ENCODE assay signal across 31 cellular contexts in genomic region chr19:30671622-30672051, GRCh38.
A peak's percentile ranks its signal among the peaks of the same experiment; 100 is the strongest.
DNase-seq lines count a peak whose midpoint lies in the region; TF ChIP-seq lines count a peak whose summit lies in the region.
"Had no signal": no experiment of that assay in that cellular context is flagged by ENCODE, and none has a peak within 500 bp of the region (broad histone marks: within the 10 kb centered on the region; RNA-seq: fewer than 3 reads in every experiment).

No MANE protein-coding gene starts in this region.

- 0 out of 2 replicates have a peak overlapping the region, but pooled peaks have one; percentile 4 for H3K27ac ChIP-seq in SK-N-MC
- H3K27ac ChIP-seq in left ventricle myocardium inferior (replicated peaks): peak overlapping the region; percentile 63
- H3K27ac ChIP-seq in stomach: no peak overlapping the region
- H3K27ac ChIP-seq: BLaER1 treated with 17β-estradiol and CSF1 and Interleukin-3, amounts not matched to agents 10 nM and 100 nM; cardiac muscle cell; colonic mucosa; epithelial cell of prostate; lower lobe of right lung; uterus; VCaP had no signal

- H3K9me3 Mint-ChIP-seq in progenitor cell of endocrine pancreas (ENCODE audit: low read depth): no peaks in the 10 kb centered on the region
- H3K9me3 Mint-ChIP-seq: activated naive CD4-positive, alpha-beta T cell treated with anti-CD3 and anti-CD28 coated beads, Interleukin-2, amount 50 U/mL, for 72 hours; nephron progenitor cell had no signal

- H3K4me1 ChIP-seq in left ventricle myocardium inferior: peaks cover 30% of the 10 kb centered on the region
- peaks cover 3 to 12% (median 6%) of the 10 kb centered on the region in 4 donors for H3K4me1 ChIP-seq in stomach
- H3K4me1 ChIP-seq: colonic mucosa, lower lobe of right lung, uterus had no signal

- no peak for TF ChIP-seq EP300 in stomach (IDR thresholded peaks at IDR 0.05)

- H3K36me3 Mint-ChIP-seq in progenitor cell of endocrine pancreas (ENCODE audit: insufficient read depth): no peaks in the 10 kb centered on the region
- H3K36me3 Mint-ChIP-seq: activated naive CD4-positive, alpha-beta T cell treated with anti-CD3 and anti-CD28 coated beads, Interleukin-2, amount 50 U/mL, for 72 hours had no signal

- H3K4me3 ChIP-seq in SK-N-MC: no peak overlapping the region
- H3K4me3 ChIP-seq in left ventricle myocardium inferior: no peak overlapping the region
- H3K4me3 ChIP-seq in stomach: no peak overlapping the region
- H3K4me3 ChIP-seq: BLaER1 treated with 17β-estradiol and CSF1 and Interleukin-3, amounts not matched to agents 10 nM and 100 nM; cardiac muscle cell; colonic mucosa; lower lobe of right lung; uterus had no signal

- no peaks in the 10 kb centered on the region for H3K4me1 Mint-ChIP-seq in progenitor cell of endocrine pancreas (ENCODE audit: low read depth)
- H3K4me1 Mint-ChIP-seq: activated CD4-positive, alpha-beta T cell treated with anti-CD3 and anti-CD28 coated beads for 36 hours had no signal

- peak; percentile 19 for DNase-seq in DMS79 (lab: John Stamatoyannopoulos, UW)
- DNase-seq in SK-N-MC (ENCODE audit: low read depth, low spot score): no peak
- peak; percentile 59 for DNase-seq in left ventricle myocardium inferior
- DNase-seq in stomach: peak; percentile 24
- no peak for DNase-seq in SIG-M5 treated with dmso at 0.1 percent for 504 hours (lab: John Stamatoyannopoulos, UW; ENCODE audit: unreplicated experiment)
- no peak for DNase-seq in progenitor cell of endocrine pancreas (ENCODE audit: low spot score, unreplicated experiment)
- DNase-seq in KG1 (lab: John Stamatoyannopoulos, UW): no peak
- DNase-seq: activated CD4-positive, alpha-beta T cell treated with anti-CD3 and anti-CD28 coated beads for 36 hours; activated CD8-positive, alpha-beta memory T cell treated with anti-CD3 and anti-CD28 coated beads for 24 hours; activated T-cell treated with anti-CD3 and anti-CD28 coated beads for 4 hours; colonic mucosa; DMS153; effector CD4-positive, alpha-beta T cell; H7; Karpas-422; lower lobe of right lung; NCI-H1417 treated with DMSO at 0.1 percent for 48 hours; NCI-H2029 treated with DMSO at 0.1 percent for 48 hours; NCI-H524; nephron progenitor cell; PC-3; SHP77; small intestine; stimulated activated naive CD4-positive, alpha-beta T cell treated with Interleukin-2 at 50 U/mL for 16 hours; T-helper 9 cell; uterus had no signal

- peaks cover 55% of the 10 kb centered on the region for H3K27me3 Mint-ChIP-seq in progenitor cell of endocrine pancreas

- no peak overlapping the region for H3K9ac ChIP-seq in SK-N-MC (ENCODE audit: insufficient read length)
- H3K9ac ChIP-seq: BLaER1 treated with 17β-estradiol and CSF1 and Interleukin-3, amounts not matched to agents 10 nM and 100 nM had no signal

- H3K36me3 ChIP-seq in SK-N-MC (ENCODE audit: insufficient read depth, low read length): no peaks in the 10 kb centered on the region
- no peaks in the 10 kb centered on the region for H3K36me3 ChIP-seq in left ventricle myocardium inferior
- H3K36me3 ChIP-seq in stomach: no peaks in the 10 kb centered on the region
- H3K36me3 ChIP-seq: BLaER1 treated with 17β-estradiol and CSF1 and Interleukin-3, amounts not matched to agents 10 nM and 100 nM; cardiac muscle cell; colonic mucosa; lower lobe of right lung; uterus had no signal

- H3K4me3 Mint-ChIP-seq in progenitor cell of endocrine pancreas (ENCODE audit: low read depth): no peak overlapping the region
- H3K4me3 Mint-ChIP-seq: activated CD4-positive, alpha-beta T cell treated with anti-CD3 and anti-CD28 coated beads for 36 hours; nephron progenitor cell had no signal

- TF ChIP-seq POLR2A in stomach (IDR thresholded peaks at IDR 0.05): no peak

- peaks cover 42% of the 10 kb centered on the region for H3K27me3 ChIP-seq in left ventricle myocardium inferior (ENCODE audit: low read depth)
- peaks cover 3 to 34% (median 14%) of the 10 kb centered on the region in 3 donors for H3K27me3 ChIP-seq in stomach
- H3K27me3 ChIP-seq: colonic mucosa, uterus had no signal

- TF ChIP-seq CTCF in left ventricle myocardium inferior (IDR thresholded peaks at IDR 0.05; ENCODE audit: borderline replicate concordance): no peak
- TF ChIP-seq CTCF in stomach (IDR thresholded peaks at IDR 0.05): no peak
- no peak for TF ChIP-seq CTCF in progenitor cell of endocrine pancreas (IDR thresholded peaks at IDR 0.05; ENCODE audit: unreplicated experiment)

- WGBS in stomach, 5 donors: 62 to 69% (median 64%) methylated on average over 9 of the region's 9 CpGs

- H3K9me3 ChIP-seq in SK-N-MC (ENCODE audit: low read depth, low read length) (no peaks in the 10 kb centered on the region), left ventricle myocardium inferior (replicated peaks) (no peaks in the 10 kb centered on the region), stomach (no peaks in the 10 kb centered on the region)
- H3K9me3 ChIP-seq: BLaER1 treated with 17β-estradiol and CSF1 and Interleukin-3, amounts not matched to agents 10 nM and 100 nM; colonic mucosa; lower lobe of right lung; uterus had no signal

- intact Hi-C loops in left ventricle myocardium inferior (cut with micrococcal nuclease) (no loop called here), stomach (cut with DNase I; ENCODE audit: low total_unique reads) (no loop called here)

- H3K27ac Mint-ChIP-seq in progenitor cell of endocrine pancreas: no peak overlapping the region
- H3K27ac Mint-ChIP-seq: activated CD4-positive, alpha-beta T cell treated with anti-CD3 and anti-CD28 coated beads for 36 hours; activated naive CD4-positive, alpha-beta T cell treated with anti-CD3 and anti-CD28 coated beads, Interleukin-2, amount 50 U/mL, for 72 hours; nephron progenitor cell had no signal

Comparison
In these comparisons a context has a peak if more than half of its experiments do, and no peak if none do; other contexts are left out.
1. DNase-seq: peak in DMS79 (single experiment), left ventricle myocardium inferior (single experiment) and stomach (single experiment); none in SK-N-MC (single experiment), SIG-M5 treated with dmso at 0.1 percent for 504 hours (single experiment), progenitor cell of endocrine pancreas (single experiment) and KG1 (single experiment).
2. H3K27ac ChIP-seq: peak in SK-N-MC (single experiment) and left ventricle myocardium inferior (single experiment); none in stomach (0 of 5).